In the genomic region with DNA sequence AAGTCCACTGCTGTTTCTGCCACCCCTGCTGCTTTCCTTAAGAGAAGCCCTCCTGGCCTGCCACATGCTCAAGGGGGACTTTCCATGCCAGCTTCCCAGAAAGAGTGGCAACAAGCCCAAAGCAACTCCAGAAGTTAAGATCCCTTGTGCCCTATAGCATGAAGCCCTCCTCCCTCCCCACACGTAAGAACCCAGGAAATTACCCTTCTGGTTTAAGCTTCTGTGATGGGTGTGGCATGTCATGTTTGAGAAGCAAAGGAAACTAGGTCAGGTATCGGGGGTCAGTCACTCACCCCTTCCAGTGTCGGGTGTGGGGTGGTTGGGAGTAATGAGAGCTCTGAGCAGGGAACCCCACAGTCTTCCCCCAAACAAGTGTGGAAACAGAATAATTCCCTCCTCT, we compare ENCODE assay signal across 20 cellular contexts.
DNase-seq lines count a peak whose midpoint lies in the region; ATAC-seq and TF ChIP-seq lines count a peak whose summit lies in the region.
"Had no signal": no experiment of that assay in that cellular context is flagged by ENCODE, and none has a peak within 500 bp of the region (broad histone marks: within the 10 kb centered on the region; RNA-seq: fewer than 3 reads in every experiment).

No MANE protein-coding gene starts in this region.

- no peak overlapping the region for H3K4me3 ChIP-seq in CD8-positive, alpha-beta T cell (ENCODE audit: low read depth, low read length)
- no peak overlapping the region for H3K4me3 ChIP-seq in upper lobe of right lung
- H3K4me3 ChIP-seq: BLaER1, GM12878, HAP-1, MG63, Peyer's patch had no signal

- peak overlapping the region; percentile 55 for H3K4me3 Mint-ChIP-seq in activated CD4-positive, alpha-beta T cell treated with anti-CD3 and anti-CD28 coated beads, Interleukin-2, amount 10 ng/mL, durations not matched to agents 24 days and 14 days
- H3K4me3 Mint-ChIP-seq in CD8-positive, alpha-beta T cell: peak overlapping the region; percentile 49
- peak overlapping the region; percentile 27 for H3K4me3 Mint-ChIP-seq in central memory CD8-positive, alpha-beta T cell
- H3K4me3 Mint-ChIP-seq in natural killer cell: no peak overlapping the region

- peaks cover 5% of the 10 kb centered on the region for H3K36me3 Mint-ChIP-seq in activated CD4-positive, alpha-beta T cell treated with anti-CD3 and anti-CD28 coated beads, Interleukin-2, amount 10 ng/mL, durations not matched to agents 24 days and 14 days (ENCODE audit: low read depth)
- no peaks in the 10 kb centered on the region for H3K36me3 Mint-ChIP-seq in CD8-positive, alpha-beta T cell
- peaks cover 3% of the 10 kb centered on the region for H3K36me3 Mint-ChIP-seq in central memory CD8-positive, alpha-beta T cell (ENCODE audit: insufficient read depth)
- no peaks in the 10 kb centered on the region for H3K36me3 Mint-ChIP-seq in natural killer cell

- DNase-seq in activated CD4-positive, alpha-beta T cell treated with anti-CD3 and anti-CD28 coated beads, Interleukin-2, amount 10 ng/mL, durations not matched to agents 24 days and 14 days: peak; percentile 76
- DNase-seq in activated CD4-positive, alpha-beta T cell treated with anti-CD3 and anti-CD28 coated beads for 4 hours: no peak
- DNase-seq in CD8-positive, alpha-beta T cell: peak in 1 of 7 experiments; percentile 47
- DNase-seq in central memory CD8-positive, alpha-beta T cell (ENCODE audit: low spot score in 2 of 2): no peak
- DNase-seq in natural killer cell (no peak), upper lobe of right lung (no peak), SW 1271 (lab: John Stamatoyannopoulos, UW) (no peak)
- DNase-seq in stimulated activated naive CD4-positive, alpha-beta T cell treated with Interleukin-2 at 50 U/mL for 16 hours (lab: John Stamatoyannopoulos, UW): no peak
- DNase-seq: GDM1, IMR-90, Karpas-422, MG63, NCI-H1092, NCI-H146, NCI-H2081, NCI-H524 treated with DMSO at 0.1 percent for 48 hours, Peyer's patch had no signal

- H3K27me3 Mint-ChIP-seq in activated CD4-positive, alpha-beta T cell treated with anti-CD3 and anti-CD28 coated beads, Interleukin-2, amount 10 ng/mL, durations not matched to agents 24 days and 14 days: peaks cover 2% of the 10 kb centered on the region
- H3K27me3 Mint-ChIP-seq in CD8-positive, alpha-beta T cell (ENCODE audit: low read depth): no peaks in the 10 kb centered on the region
- peaks cover 21% of the 10 kb centered on the region for H3K27me3 Mint-ChIP-seq in central memory CD8-positive, alpha-beta T cell
- H3K27me3 Mint-ChIP-seq in natural killer cell (ENCODE audit: low read depth in 2 of 2): peaks cover 3 to 8% of the 10 kb centered on the region in 2 donors

- no peaks in the 10 kb centered on the region for H3K36me3 ChIP-seq in CD8-positive, alpha-beta T cell (ENCODE audit: insufficient read depth, low read length)
- no peaks in the 10 kb centered on the region for H3K36me3 ChIP-seq in upper lobe of right lung
- H3K36me3 ChIP-seq: HAP-1, MG63, Peyer's patch had no signal

- POLR2A ChIA-PET in CD8-positive, alpha-beta T cell (lab: Charles Lee): no interaction called here

- ATAC-seq in CD8-positive, alpha-beta T cell: peak; percentile 23
- no peak for ATAC-seq in central memory CD8-positive, alpha-beta T cell (replicated peaks; ENCODE audit: extremely low read depth, poor library complexity, severe bottlenecking)
- peak; percentile 63 to 81 (median 76) for ATAC-seq in natural killer cell
- no peak for ATAC-seq in upper lobe of right lung
- ATAC-seq: GM12878 had no signal

- TF ChIP-seq CTCF in CD8-positive, alpha-beta T cell (IDR thresholded peaks at IDR 0.05): no peak
- TF ChIP-seq CTCF in natural killer cell (IDR thresholded peaks at IDR 0.05) (no peak), upper lobe of right lung (IDR thresholded peaks at IDR 0.05) (no peak)

- no peak overlapping the region for H3K27ac ChIP-seq in CD8-positive, alpha-beta T cell (ENCODE audit: low read depth, low read length)
- no peak overlapping the region for H3K27ac ChIP-seq in upper lobe of right lung
- H3K27ac ChIP-seq: BLaER1, Peyer's patch had no signal

- no peaks in the 10 kb centered on the region for H3K27me3 ChIP-seq in CD8-positive, alpha-beta T cell (ENCODE audit: insufficient read depth, low read length)
- no peaks in the 10 kb centered on the region for H3K27me3 ChIP-seq in upper lobe of right lung
- H3K27me3 ChIP-seq: BLaER1, MG63, Peyer's patch had no signal

- CTCF ChIA-PET in CD8-positive, alpha-beta T cell (lab: Charles Lee): interaction anchor here (0.7 kb wide), 1 partner anchor 63 kb away, joined by 3 read pairs; no protein-coding TSS in a partner anchor

- intact Hi-C loops in activated CD4-positive, alpha-beta T cell treated with anti-CD3 and anti-CD28 coated beads, Interleukin-2, amount 10 ng/mL, durations not matched to agents 24 days and 14 days (cut with micrococcal nuclease): no loop called here
- intact Hi-C loops in CD8-positive, alpha-beta T cell (cut with DNase I, micrococcal nuclease): no loop called here
- intact Hi-C loops in natural killer cell (cut with micrococcal nuclease) (no loop called here), upper lobe of right lung (cut with DNase I) (no loop called here)

- H3K27ac Mint-ChIP-seq in activated CD4-positive, alpha-beta T cell treated with anti-CD3 and anti-CD28 coated beads, Interleukin-2, amount 10 ng/mL, durations not matched to agents 24 days and 14 days: peak overlapping the region; percentile 64
- H3K27ac Mint-ChIP-seq in CD8-positive, alpha-beta T cell: peak overlapping the region; percentile 66
- peak overlapping the region; percentile 18 for H3K27ac Mint-ChIP-seq in central memory CD8-positive, alpha-beta T cell (ENCODE audit: low read depth)
- H3K27ac Mint-ChIP-seq in natural killer cell: peak overlapping the region; percentile 41 to 72

- H3K4me1 ChIP-seq in CD8-positive, alpha-beta T cell (ENCODE audit: insufficient read depth, low read length): peaks cover 59% of the 10 kb centered on the region
- no peaks in the 10 kb centered on the region for H3K4me1 ChIP-seq in upper lobe of right lung
- H3K4me1 ChIP-seq: BLaER1, HAP-1, Peyer's patch had no signal

- peaks cover 54% of the 10 kb centered on the region for H3K4me1 Mint-ChIP-seq in activated CD4-positive, alpha-beta T cell treated with anti-CD3 and anti-CD28 coated beads, Interleukin-2, amount 10 ng/mL, durations not matched to agents 24 days and 14 days
- peaks cover 53% of the 10 kb centered on the region for H3K4me1 Mint-ChIP-seq in CD8-positive, alpha-beta T cell (ENCODE audit: low read depth)
- peaks cover 41% of the 10 kb centered on the region for H3K4me1 Mint-ChIP-seq in central memory CD8-positive, alpha-beta T cell
- H3K4me1 Mint-ChIP-seq in natural killer cell: peaks cover 43 to 50% of the 10 kb centered on the region in 2 donors

- H3K9me3 ChIP-seq in CD8-positive, alpha-beta T cell (ENCODE audit: low read length): no peaks in the 10 kb centered on the region
- no peaks in the 10 kb centered on the region for H3K9me3 ChIP-seq in upper lobe of right lung
- H3K9me3 ChIP-seq: BLaER1, HAP-1, MG63, Peyer's patch had no signal

- H3K9me3 Mint-ChIP-seq in activated CD4-positive, alpha-beta T cell treated with anti-CD3 and anti-CD28 coated beads, Interleukin-2, amount 10 ng/mL, durations not matched to agents 24 days and 14 days: no peaks in the 10 kb centered on the region
- H3K9me3 Mint-ChIP-seq in CD8-positive, alpha-beta T cell: no peaks in the 10 kb centered on the region
- H3K9me3 Mint-ChIP-seq in central memory CD8-positive, alpha-beta T cell: no peaks in the 10 kb centered on the region
- no peaks in the 10 kb centered on the region for H3K9me3 Mint-ChIP-seq in natural killer cell

Comparison
In these comparisons a context has a peak if more than half of its experiments do, and no peak if none do; other contexts are left out.
1. ATAC-seq: peak in CD8-positive, alpha-beta T cell (single experiment) and natural killer cell (3 of 3); none in central memory CD8-positive, alpha-beta T cell (single experiment) and upper lobe of right lung (single experiment).
2. Peak in every context shown above with its lines, with median percentiles within 50 percentile points of each other: H3K27ac Mint-ChIP-seq.